ENCODE assay signal across 7 cellular contexts in genomic region chr7:24757799-24758275, GRCh38. TPM values are rescaled to one million over a fixed set of nuclear protein-coding genes. Genes with fewer than 3 reads are reported as not detected.
DNase-seq lines count a peak whose midpoint lies in the region; ATAC-seq and TF ChIP-seq lines count a peak whose summit lies in the region.

No MANE protein-coding gene starts in this region.

- no peaks in the 10 kb centered on the region for H3K9me3 Mint-ChIP-seq in activated B cell treated with CpG ODN at 0.5 μM for 24 hours

- intact Hi-C loops in activated B cell treated with CpG ODN at 0.5 μM for 24 hours (cut with micrococcal nuclease) = no loop called here

- no peak for DNase-seq in activated B cell treated with CpG ODN at 0.5 μM for 24 hours
- DNase-seq in glomerular visceral epithelial cell (ENCODE audit: extremely low spot score) = peak; percentile 41
- peak; percentile 20 for DNase-seq in pons (ENCODE audit: low spot score)
- DNase-seq in activated CD4-positive, CD25-positive, alpha-beta regulatory T cell (lab: John Stamatoyannopoulos, UW) = no peak
- no peak for DNase-seq in stimulated activated naive CD4-positive, alpha-beta T cell treated with Interleukin-2 at 50 U/mL for 16 hours (lab: John Stamatoyannopoulos, UW)

- TF ChIP-seq CTCF in activated B cell treated with CpG ODN at 0.5 μM for 24 hours (IDR thresholded peaks at IDR 0.05) = no peak

- no peaks in the 10 kb centered on the region for H3K36me3 Mint-ChIP-seq in activated B cell treated with CpG ODN at 0.5 μM for 24 hours (ENCODE audit: low read depth)

- H3K4me1 Mint-ChIP-seq in activated B cell treated with CpG ODN at 0.5 μM for 24 hours = peaks cover 25% of the 10 kb centered on the region

- no peak overlapping the region for H3K27ac Mint-ChIP-seq in activated B cell treated with CpG ODN at 0.5 μM for 24 hours

- POLR2A ChIA-PET in activated B cell treated with CpG ODN at 0.5 μM for 24 hours (lab: Charles Lee) = no interaction called here

- peak overlapping the region; percentile 80 for H3K4me3 Mint-ChIP-seq in activated B cell treated with CpG ODN at 0.5 μM for 24 hours

- CTCF ChIA-PET in activated B cell treated with CpG ODN at 0.5 μM for 24 hours (lab: Charles Lee) = no interaction called here

- peaks cover 40% of the 10 kb centered on the region for H3K27me3 Mint-ChIP-seq in activated B cell treated with CpG ODN at 0.5 μM for 24 hours

- ATAC-seq in GM18868 (IDR thresholded peaks at IDR 0.05; ENCODE audit: unreplicated experiment) (peak; percentile 21), HG02981 (IDR thresholded peaks at IDR 0.05; ENCODE audit: unreplicated experiment) (peak; percentile 9), activated B cell treated with CpG ODN at 0.5 μM for 24 hours (ENCODE audit: low read depth) (peak; percentile 25)

RNA-seq across cellular contexts. Expression of gene GSDME, which starts 0.6 kb away (rescaled TPM):
- total RNA-seq in activated B cell treated with CpG ODN at 0.5 μM for 24 hours = 3.1 and 4.1 TPM in 2 replicates

Comparison
In these comparisons a context has a peak if more than half of its experiments do, and no peak if none do; other contexts are left out.
1. DNase-seq: peak in glomerular visceral epithelial cell (single experiment) and pons (single experiment); none in activated B cell treated with CpG ODN at 0.5 μM for 24 hours (single experiment), activated CD4-positive, CD25-positive, alpha-beta regulatory T cell (0 of 4) and stimulated activated naive CD4-positive, alpha-beta T cell treated with Interleukin-2 at 50 U/mL for 16 hours (single experiment).
2. Peak in every context shown above with its lines, with median percentiles within 50 percentile points of each other: ATAC-seq.